In the genomic region with DNA sequence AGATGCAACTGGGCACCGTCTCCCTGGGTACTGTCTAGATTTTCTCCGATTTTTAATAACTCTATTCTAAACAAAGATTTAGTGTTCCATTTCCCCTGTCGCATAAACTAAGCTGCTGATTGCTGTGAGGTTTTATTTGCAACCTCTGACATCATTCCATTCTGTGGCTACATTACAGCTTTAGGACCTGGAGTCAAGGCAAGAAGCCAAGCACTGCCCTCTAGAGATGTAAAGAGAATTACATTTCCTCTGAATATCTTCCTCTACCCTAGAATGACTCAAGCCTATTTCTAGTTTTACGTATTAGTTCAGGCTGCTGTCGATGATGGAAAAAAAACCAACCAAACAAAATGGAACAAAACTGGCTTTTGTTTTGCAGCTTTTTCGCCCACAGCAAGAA, we compare ENCODE assay signal across 9 cellular contexts.
DNase-seq lines count a peak whose midpoint lies in the region; ATAC-seq, FAIRE-seq and TF ChIP-seq lines count a peak whose summit lies in the region.
"Had no signal": no experiment of that assay in that cellular context is flagged by ENCODE, and none has a peak within 500 bp of the region (broad histone marks: within the 10 kb centered on the region; RNA-seq: fewer than 3 reads in every experiment).

No MANE protein-coding gene starts in this region.

- no peaks in the 10 kb centered on the region for H4K20me1 ChIP-seq in HCT116 (ENCODE audit: insufficient read depth)

- FAIRE-seq in bronchial epithelial cell (lab: Jason Lieb, UNC), result no peak

- no peak overlapping the region for H3K27ac Mint-ChIP-seq in activated T-helper 2 cell treated with anti-CD3 and anti-CD28 coated beads, Interferon-gamma antibody, Interleukin-2, Interleukin-4, amounts not matched to agents 10 μg/mL and 5 μg/mL and 100 μg/mL, durations not matched to agents 14 hours and 24 hours and 36 hours
- no peak overlapping the region for H3K27ac Mint-ChIP-seq in activated T-cell treated with anti-CD3 and anti-CD28 coated beads, Interleukin-2, amount 50 U/mL, for 72 hours
- H3K27ac Mint-ChIP-seq: stimulated activated effector memory CD8-positive, alpha-beta T cell treated with anti-CD3 and anti-CD28 coated beads, Interleukin-12 subunit alpha, Interleukin-12 subunit beta, amount 100 ng/mL, for 72 hours had no signal

- TF ChIP-seq EP300 in sigmoid colon (IDR thresholded peaks at IDR 0.05), result no peak

- no TSS peak for BruUV-seq in HCT116 (replicated peaks; lab: Mats Ljungman, UMichigan)

- no peaks in the 10 kb centered on the region for H3K79me2 ChIP-seq in HCT116 (ENCODE audit: insufficient read depth, low read length)

- no peaks in the 10 kb centered on the region for H3K27me3 Mint-ChIP-seq in activated T-helper 2 cell treated with anti-CD3 and anti-CD28 coated beads, Interferon-gamma antibody, Interleukin-2, Interleukin-4, amounts not matched to agents 10 μg/mL and 5 μg/mL and 100 μg/mL, durations not matched to agents 14 hours and 24 hours and 36 hours (ENCODE audit: low read depth)
- H3K27me3 Mint-ChIP-seq in activated T-cell treated with anti-CD3 and anti-CD28 coated beads, Interleukin-2, amount 50 U/mL, for 72 hours (ENCODE audit: low read depth), result no peaks in the 10 kb centered on the region

- CTCF ChIA-PET in HCT116 (lab: Charles Lee), result interaction anchor here (0.5 to 1.3 kb wide), 6 partner anchors 8 to 131 kb away, joined by 3 to 5 read pairs (median 3); no protein-coding TSS in a partner anchor

- ATAC-seq in HCT116 (peak; percentile 88), GM18520 (IDR thresholded peaks at IDR 0.05; ENCODE audit: unreplicated experiment) (no peak)
- ATAC-seq in activated T-cell treated with anti-CD3 and anti-CD28 coated beads, Interleukin-2, amount 50 U/mL, for 72 hours (replicated peaks in 1 of 2), result no peak
- ATAC-seq: stimulated activated effector memory CD8-positive, alpha-beta T cell treated with anti-CD3 and anti-CD28 coated beads, Interleukin-12 subunit alpha, Interleukin-12 subunit beta, amount 100 ng/mL, for 72 hours had no signal

- H3K36me3 ChIP-seq in HCT116 (ENCODE audit: control insufficient read depth in 1 of 2, insufficient read depth in 2 of 2, low read length in 2 of 2), result no peaks in the 10 kb centered on the region
- no peaks in the 10 kb centered on the region for H3K36me3 ChIP-seq in bronchial epithelial cell (ENCODE audit: control insufficient read depth, insufficient read depth, low read length)
- H3K36me3 ChIP-seq in sigmoid colon, result no peaks in the 10 kb centered on the region

- H3K4me1 Mint-ChIP-seq in activated T-helper 2 cell treated with anti-CD3 and anti-CD28 coated beads, Interferon-gamma antibody, Interleukin-2, Interleukin-4, amounts not matched to agents 10 μg/mL and 5 μg/mL and 100 μg/mL, durations not matched to agents 14 hours and 24 hours and 36 hours (ENCODE audit: low read depth), result no peaks in the 10 kb centered on the region
- H3K4me1 Mint-ChIP-seq in activated T-cell treated with anti-CD3 and anti-CD28 coated beads, Interleukin-2, amount 50 U/mL, for 72 hours (ENCODE audit: low read depth), result no peaks in the 10 kb centered on the region
- H3K4me1 Mint-ChIP-seq: stimulated activated effector memory CD8-positive, alpha-beta T cell treated with anti-CD3 and anti-CD28 coated beads, Interleukin-12 subunit alpha, Interleukin-12 subunit beta, amount 100 ng/mL, for 72 hours had no signal

- no peak overlapping the region for H3K4me3 ChIP-seq in HCT116 (replicated peaks in 1 of 2; ENCODE audit: low read depth in 1 of 2, low read length in 2 of 2)
- no peak overlapping the region for H3K4me3 ChIP-seq in bronchial epithelial cell (ENCODE audit: low read depth, low read length)
- H3K4me3 ChIP-seq in sigmoid colon, result no peak overlapping the region

- H3K9ac ChIP-seq in HCT116 (ENCODE audit: low read length), result no peak overlapping the region

- peaks cover 4% of the 10 kb centered on the region for H3K9me3 Mint-ChIP-seq in activated T-helper 2 cell treated with anti-CD3 and anti-CD28 coated beads, Interferon-gamma antibody, Interleukin-2, Interleukin-4, amounts not matched to agents 10 μg/mL and 5 μg/mL and 100 μg/mL, durations not matched to agents 14 hours and 24 hours and 36 hours
- peaks cover 3 to 8% of the 10 kb centered on the region in 2 donors for H3K9me3 Mint-ChIP-seq in activated T-cell treated with anti-CD3 and anti-CD28 coated beads, Interleukin-2, amount 50 U/mL, for 72 hours

- TF ChIP-seq CTCF in HCT116 (IDR thresholded peaks at IDR 0.05 in 2 of 3, conservative IDR thresholded peaks at IDR 0.05 in 1 of 3; ENCODE audit: borderline replicate concordance in 1 of 3, insufficient read depth in 1 of 3, low read depth in 2 of 3, low read length in 2 of 3), result peak; percentile 34 to 53 (median 43); a peak in 5 of 6 replicates
- TF ChIP-seq CTCF in bronchial epithelial cell (IDR thresholded peaks at IDR 0.05; ENCODE audit: insufficient read depth, low read length, severe bottlenecking), result no peak
- no peak for TF ChIP-seq CTCF in sigmoid colon (IDR thresholded peaks at IDR 0.05)

- H3K4me1 ChIP-seq in HCT116 (ENCODE audit: control insufficient read depth in 1 of 2, insufficient read depth in 2 of 2, low read length in 2 of 2), result no peaks in the 10 kb centered on the region
- no peaks in the 10 kb centered on the region for H3K4me1 ChIP-seq in sigmoid colon

- H2AFZ ChIP-seq in HCT116 (ENCODE audit: low read depth, low read length, poor library complexity, severe bottlenecking), result no peak overlapping the region

- 0 out of 2 replicates have a peak, but pooled peaks cover 3% of the 10 kb centered on the region for H3K27me3 ChIP-seq in HCT116 (ENCODE audit: insufficient read depth, low read length)
- H3K27me3 ChIP-seq in bronchial epithelial cell (ENCODE audit: control insufficient read depth, insufficient read depth, low read length), result no peaks in the 10 kb centered on the region
- H3K27me3 ChIP-seq in sigmoid colon, result no peaks in the 10 kb centered on the region

- H3K4me2 ChIP-seq in HCT116 (ENCODE audit: low read length), result no peak overlapping the region

- H3K27ac ChIP-seq in HCT116 (ENCODE audit: low read depth, low read length) (no peak overlapping the region), sigmoid colon (no peak overlapping the region)

- intact Hi-C loops in HCT116 (cut with micrococcal nuclease), result loop anchor here (5.0 kb wide), 1 partner anchor 107 kb away; no protein-coding TSS in a partner anchor
- intact Hi-C loops in sigmoid colon (cut with DNase I), result no loop called here
- intact Hi-C loops in activated T-helper 2 cell treated with anti-CD3 and anti-CD28 coated beads, Interferon-gamma antibody, Interleukin-2, Interleukin-4, amounts not matched to agents 10 μg/mL and 5 μg/mL and 100 μg/mL, durations not matched to agents 14 hours and 24 hours and 36 hours (cut with micrococcal nuclease), result no loop called here

- H3K36me3 Mint-ChIP-seq in activated T-helper 2 cell treated with anti-CD3 and anti-CD28 coated beads, Interferon-gamma antibody, Interleukin-2, Interleukin-4, amounts not matched to agents 10 μg/mL and 5 μg/mL and 100 μg/mL, durations not matched to agents 14 hours and 24 hours and 36 hours (ENCODE audit: low read depth), result no peaks in the 10 kb centered on the region
- no peaks in the 10 kb centered on the region for H3K36me3 Mint-ChIP-seq in activated T-cell treated with anti-CD3 and anti-CD28 coated beads, Interleukin-2, amount 50 U/mL, for 72 hours (ENCODE audit: insufficient read depth in 2 of 2)
- H3K36me3 Mint-ChIP-seq: stimulated activated effector memory CD8-positive, alpha-beta T cell treated with anti-CD3 and anti-CD28 coated beads, Interleukin-12 subunit alpha, Interleukin-12 subunit beta, amount 100 ng/mL, for 72 hours had no signal

- H3K9me3 ChIP-seq in HCT116 (ENCODE audit: control insufficient read depth in 1 of 2, insufficient read depth in 1 of 2, low read depth in 1 of 2, low read length in 2 of 2), result no peaks in the 10 kb centered on the region
- H3K9me3 ChIP-seq in sigmoid colon, result no peaks in the 10 kb centered on the region

- H3K9me2 ChIP-seq in HCT116 (ENCODE audit: insufficient read depth), result no peaks in the 10 kb centered on the region

- 58 to 76% methylated on average over 6 of the region's 6 CpGs for WGBS in sigmoid colon, 2 donors

- RAD21 ChIA-PET in HCT116 (lab: Charles Lee; ENCODE audit: low non-redundant PET in 1 of 2, low total read pairs in 2 of 2, uncharacterized antibody in 2 of 2, unreplicated experiment in 2 of 2), result no interaction called here

- TF ChIP-seq RAD21 in HCT116 (IDR thresholded peaks at IDR 0.05; ENCODE audit: low read depth), result peak; percentile 43

- POLR2A ChIA-PET in HCT116 (lab: Charles Lee), result no interaction called here

- no peak overlapping the region for H3K4me3 Mint-ChIP-seq in activated T-helper 2 cell treated with anti-CD3 and anti-CD28 coated beads, Interferon-gamma antibody, Interleukin-2, Interleukin-4, amounts not matched to agents 10 μg/mL and 5 μg/mL and 100 μg/mL, durations not matched to agents 14 hours and 24 hours and 36 hours (ENCODE audit: low read depth)
- H3K4me3 Mint-ChIP-seq in activated T-cell treated with anti-CD3 and anti-CD28 coated beads, Interleukin-2, amount 50 U/mL, for 72 hours, result no peak overlapping the region
- H3K4me3 Mint-ChIP-seq: stimulated activated effector memory CD8-positive, alpha-beta T cell treated with anti-CD3 and anti-CD28 coated beads, Interleukin-12 subunit alpha, Interleukin-12 subunit beta, amount 100 ng/mL, for 72 hours had no signal

- TF ChIP-seq POLR2A in HCT116 (IDR thresholded peaks at IDR 0.05; ENCODE audit: borderline replicate concordance, extremely low read depth, insufficient read depth, insufficient read length) (no peak), sigmoid colon (IDR thresholded peaks at IDR 0.05) (no peak)

- DNase-seq in DMS153 treated with DMSO at 0.1 percent for 48 hours (lab: John Stamatoyannopoulos, UW; ENCODE audit: unreplicated experiment) (peak; percentile 57), HCT116 (ENCODE audit: low read depth, low spot score) (peak; percentile 31), NCI-H146 (lab: John Stamatoyannopoulos, UW) (peak; percentile 63), bronchial epithelial cell (ENCODE audit: low read depth) (peak; percentile 17), sigmoid colon (no peak)
- DNase-seq in activated T-helper 2 cell treated with anti-CD3 and anti-CD28 coated beads, Interferon-gamma antibody, Interleukin-2, Interleukin-4, amounts not matched to agents 10 μg/mL and 5 μg/mL and 100 μg/mL, durations not matched to agents 14 hours and 24 hours and 36 hours (ENCODE audit: low spot score), result no peak
- DNase-seq in activated T-cell treated with anti-CD3 and anti-CD28 coated beads, Interleukin-2, amount 50 U/mL, for 72 hours, result no peak

TF ChIP-seq in HCT116, 20 proteins besides CTCF, POLR2A, EP300 and RAD21 (continues in another document):
- TF ChIP-seq SRF (IDR thresholded peaks at IDR 0.05; ENCODE audit: low read depth) (no peak), FOSL1 (IDR thresholded peaks at IDR 0.05; ENCODE audit: low read depth) (no peak)

Comparison
In these comparisons a context has a peak if more than half of its experiments do, and no peak if none do; other contexts are left out.
1. DNase-seq: peak in DMS153 treated with DMSO at 0.1 percent for 48 hours (single experiment), HCT116 (single experiment), NCI-H146 (single experiment) and bronchial epithelial cell (single experiment); none in sigmoid colon (single experiment), activated T-helper 2 cell treated with anti-CD3 and anti-CD28 coated beads, Interferon-gamma antibody, Interleukin-2, Interleukin-4, amounts not matched to agents 10 μg/mL and 5 μg/mL and 100 μg/mL, durations not matched to agents 14 hours and 24 hours and 36 hours (single experiment) and activated T-cell treated with anti-CD3 and anti-CD28 coated beads, Interleukin-2, amount 50 U/mL, for 72 hours (0 of 2).
2. CTCF ChIP-seq: peak in HCT116 (3 of 3); none in bronchial epithelial cell (single experiment) and sigmoid colon (0 of 4).